In the genomic region with DNA sequence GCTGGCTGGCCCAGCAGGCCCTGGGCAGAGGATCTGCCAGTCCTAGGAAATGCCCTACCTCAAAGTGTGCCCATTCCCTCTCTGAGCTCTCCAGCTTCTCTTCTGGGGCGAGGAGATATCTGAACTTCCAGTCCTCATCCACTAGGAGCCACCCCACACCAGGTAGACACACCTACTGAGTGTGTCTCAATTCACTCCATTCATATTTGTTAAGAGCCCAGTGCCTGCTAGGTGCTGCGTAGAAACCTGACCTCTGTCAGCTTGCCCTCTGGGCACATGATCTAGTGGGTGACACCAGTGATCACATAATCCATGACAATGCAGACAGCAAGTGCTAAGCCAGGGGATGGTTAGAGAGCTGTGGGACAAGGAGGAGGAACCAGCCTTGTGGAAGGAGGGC, we compare ENCODE assay signal across 11 cellular contexts.
DNase-seq lines count a peak whose midpoint lies in the region; ATAC-seq and TF ChIP-seq lines count a peak whose summit lies in the region.
"Had no signal": no experiment of that assay in that cellular context is flagged by ENCODE, and none has a peak within 500 bp of the region (broad histone marks: within the 10 kb centered on the region; RNA-seq: fewer than 3 reads in every experiment).

No MANE protein-coding gene starts in this region.

- no peak overlapping the region for H3K27ac ChIP-seq in 22Rv1
- H3K27ac ChIP-seq: coronary artery had no signal

- ATAC-seq in left colon (peak; percentile 97), HG02588 (IDR thresholded peaks at IDR 0.05; ENCODE audit: unreplicated experiment) (no peak)

- peak; percentile 33 for TF ChIP-seq CTCF in 22Rv1 (IDR thresholded peaks at IDR 0.05)
- TF ChIP-seq CTCF in GM13977 (IDR thresholded peaks at IDR 0.05; ENCODE audit: extremely low read depth, insufficient read depth, missing control alignments): peak; percentile 12

- intact Hi-C loops in left colon (cut with DNase I, micrococcal nuclease): no loop called here

- no peak for DNase-seq in GM13977 (ENCODE audit: low spot score)
- DNase-seq in SW480 (ENCODE audit: low spot score): peak; percentile 54
- peak in 1 of 2 donors; percentile 40 for DNase-seq in left colon
- DNase-seq in NCI-H1417 treated with DMSO at 0.1 percent for 48 hours (lab: John Stamatoyannopoulos, UW): no peak
- no peak for DNase-seq in NCI-H226
- DNase-seq in Ammon's horn (ENCODE audit: low spot score): no peak
- DNase-seq: CD4-positive, CD25-positive, alpha-beta regulatory T cell; stimulated activated naive CD4-positive, alpha-beta T cell had no signal

- in situ Hi-C loops in GM13977 (cut with MboI; ENCODE audit: low pct_unique_long_range_greater_than_20kb, low sequenced_read_pairs, unreplicated experiment): no loop called here
